7 cellular contexts compared by ENCODE assay signal in the genomic region with DNA sequence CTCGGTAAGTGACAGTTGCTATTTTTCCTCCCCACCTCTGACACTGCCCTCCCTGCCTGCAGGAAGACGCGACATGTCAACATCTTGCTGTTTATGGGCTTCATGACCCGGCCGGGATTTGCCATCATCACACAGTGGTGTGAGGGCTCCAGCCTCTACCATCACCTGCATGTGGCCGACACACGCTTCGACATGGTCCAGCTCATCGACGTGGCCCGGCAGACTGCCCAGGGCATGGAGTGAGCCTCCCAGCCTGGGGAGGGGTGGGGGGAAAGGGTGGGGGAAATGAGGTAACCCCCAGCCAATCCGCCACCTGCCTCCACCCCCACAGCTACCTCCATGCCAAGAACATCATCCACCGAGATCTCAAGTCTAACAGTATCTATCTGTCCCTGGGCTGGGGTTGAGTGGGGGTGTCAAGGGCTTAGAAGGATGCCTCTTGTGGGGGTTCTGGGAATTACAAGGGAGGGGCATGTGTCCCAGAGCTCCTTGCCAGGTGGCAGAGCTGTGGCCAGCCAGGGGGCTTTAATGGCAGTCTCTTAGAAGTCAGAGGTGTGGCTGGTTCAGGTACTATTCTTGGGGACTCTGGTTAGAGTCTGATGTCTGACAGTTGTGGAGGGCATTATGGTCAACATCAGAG. TPM values are rescaled to one million over a fixed set of nuclear protein-coding genes. Genes with fewer than 3 reads are reported as not detected.
DNase-seq lines count a peak whose midpoint lies in the region; ATAC-seq and TF ChIP-seq lines count a peak whose summit lies in the region.

No MANE protein-coding gene starts in this region.

- H3K27ac Mint-ChIP-seq in neural progenitor cell: no peak overlapping the region

- peaks cover 8% of the 10 kb centered on the region for H3K4me1 Mint-ChIP-seq in neural progenitor cell

- DNase-seq in body of pancreas (peak in 1 of 4 donors; percentile 40), neural progenitor cell (ENCODE audit: low spot score) (peak; percentile 50), NCI-H446 treated with DMSO at 0.1 percent for 48 hours (lab: John Stamatoyannopoulos, UW) (no peak), kidney tubule cell (ENCODE audit: low spot score) (no peak)

- H3K9ac ChIP-seq in Loucy (ENCODE audit: low read depth, low read length, poor library complexity, severe bottlenecking) (no peak overlapping the region), neural progenitor cell (no peak overlapping the region)

- intact Hi-C loops in body of pancreas (cut with DNase I): no loop called here

- ATAC-seq in body of pancreas (no peak), esophagus mucosa (no peak)

- TF ChIP-seq CTCF in DOHH2 (IDR thresholded peaks at IDR 0.05; ENCODE audit: low read depth, low read length, poor library complexity, severe bottlenecking) (peak; percentile 34), Loucy (conservative IDR thresholded peaks at IDR 0.05; ENCODE audit: low read length) (peak; percentile 57), body of pancreas (IDR thresholded peaks at IDR 0.05) (peak in 6 of 7 experiments; percentile 8 to 24 (median 18)), neural progenitor cell (IDR thresholded peaks at IDR 0.05) (peak; percentile 40)

- 90 to 100% methylated on average over 2 to 7 of the region's 13 CpGs for WGBS in body of pancreas, 2 donors

- peaks cover 38% of the 10 kb centered on the region for H3K36me3 Mint-ChIP-seq in neural progenitor cell

- no peak overlapping the region for H2AFZ ChIP-seq in Loucy (ENCODE audit: low read length)
- H2AFZ ChIP-seq in neural progenitor cell (replicated peaks): no peak overlapping the region

- H4K20me1 ChIP-seq in DOHH2 (ENCODE audit: control insufficient read depth, insufficient read depth, low read depth, low read length) (no peaks in the 10 kb centered on the region), Loucy (ENCODE audit: insufficient read depth, low read length, poor library complexity, severe bottlenecking) (no peaks in the 10 kb centered on the region), neural progenitor cell (ENCODE audit: low read depth) (no peaks in the 10 kb centered on the region)

- TF ChIP-seq POLR2A in body of pancreas (IDR thresholded peaks at IDR 0.05): no peak

- no peaks in the 10 kb centered on the region for H3F3A ChIP-seq in DOHH2 (ENCODE audit: control insufficient read depth, insufficient read depth)
- no peaks in the 10 kb centered on the region for H3F3A ChIP-seq in Loucy (ENCODE audit: low read depth)
- peaks cover 10% of the 10 kb centered on the region for H3F3A ChIP-seq in neural progenitor cell (ENCODE audit: low read depth)

- H3K27ac ChIP-seq in DOHH2 (ENCODE audit: low read depth, low read length): no peak overlapping the region
- no peak overlapping the region for H3K27ac ChIP-seq in body of pancreas
- no peak overlapping the region for H3K27ac ChIP-seq in neural progenitor cell

- no peaks in the 10 kb centered on the region for H3K27me3 ChIP-seq in DOHH2 (ENCODE audit: control insufficient read depth, low read length)
- no peaks in the 10 kb centered on the region for H3K27me3 ChIP-seq in Loucy (ENCODE audit: insufficient read depth, low read length, poor library complexity, severe bottlenecking)
- no peaks in the 10 kb centered on the region for H3K27me3 ChIP-seq in body of pancreas
- no peaks in the 10 kb centered on the region for H3K27me3 ChIP-seq in neural progenitor cell

- H3K9me3 Mint-ChIP-seq in neural progenitor cell: peaks cover 40% of the 10 kb centered on the region

- H3K9me3 ChIP-seq in DOHH2 (ENCODE audit: control insufficient read depth, insufficient read depth, low read length) (no peaks in the 10 kb centered on the region), Loucy (ENCODE audit: insufficient read depth, low read depth, low read length) (no peaks in the 10 kb centered on the region), body of pancreas (no peaks in the 10 kb centered on the region), neural progenitor cell (ENCODE audit: low read depth) (no peaks in the 10 kb centered on the region)

- no peak overlapping the region for H3K4me3 Mint-ChIP-seq in neural progenitor cell

- H3K4me3 ChIP-seq in DOHH2 (ENCODE audit: low read length) (no peak overlapping the region), Loucy (ENCODE audit: low read length, poor library complexity, severe bottlenecking) (no peak overlapping the region), body of pancreas (no peak overlapping the region), neural progenitor cell (no peak overlapping the region)

- H3K27me3 Mint-ChIP-seq in neural progenitor cell (ENCODE audit: insufficient read depth, low read depth): peaks cover 7% of the 10 kb centered on the region

- H3K36me3 ChIP-seq in DOHH2 (ENCODE audit: control insufficient read depth, low read length) (peaks cover 52% of the 10 kb centered on the region), Loucy (ENCODE audit: insufficient read depth, low read length) (peaks cover 13% of the 10 kb centered on the region; the same call in 1 of the 2 replicates), body of pancreas (replicated peaks in 1 of 2; ENCODE audit: insufficient read depth in 1 of 2, low read depth in 2 of 2) (peaks cover 0 to 8% of the 10 kb centered on the region in 2 donors), neural progenitor cell (no peaks in the 10 kb centered on the region)

- H3K9me2 ChIP-seq in DOHH2 (replicated peaks; ENCODE audit: control insufficient read depth, low read length): no peaks in the 10 kb centered on the region
- H3K9me2 ChIP-seq in Loucy (replicated peaks; ENCODE audit: low read depth, low read length): no peaks in the 10 kb centered on the region

- H3K79me2 ChIP-seq in DOHH2 (ENCODE audit: control insufficient read depth, low read length) (peaks cover 1% of the 10 kb centered on the region; the same call in 1 of the 2 replicates), Loucy (ENCODE audit: insufficient read depth, low read length) (peaks cover 6% of the 10 kb centered on the region; the same call in 1 of the 2 replicates), neural progenitor cell (ENCODE audit: low read depth) (no peaks in the 10 kb centered on the region)

- H3K4me1 ChIP-seq in DOHH2 (ENCODE audit: control insufficient read depth, low read length) (no peaks in the 10 kb centered on the region), Loucy (ENCODE audit: insufficient read depth, low read length, poor library complexity, severe bottlenecking) (peaks cover under 1% of the 10 kb centered on the region), body of pancreas (peaks cover 14% of the 10 kb centered on the region), neural progenitor cell (peaks cover 6% of the 10 kb centered on the region)

- H3K4me2 ChIP-seq in DOHH2 (ENCODE audit: low read length): no peak overlapping the region
- H3K4me2 ChIP-seq in Loucy (ENCODE audit: low read depth, low read length, poor library complexity, severe bottlenecking): no peak overlapping the region
- H3K4me2 ChIP-seq in neural progenitor cell: no peak overlapping the region

RNA-seq across cellular contexts. Expression of gene ARAF, which starts 7.8 kb away (rescaled TPM):
- total RNA-seq in body of pancreas (10 to 100 TPM; 43.3 to 48.5 TPM), neural progenitor cell (ENCODE audit: low replicate concordance) (17.4 and 31.3 TPM in 2 replicates), esophagus mucosa (33.8 TPM)

RNA-seq across cellular contexts. Expression of gene TIMP1, which starts 13.5 kb away (rescaled TPM):
- total RNA-seq in body of pancreas (10 to 100 TPM; 28.0 to 62.8 TPM), neural progenitor cell (ENCODE audit: low replicate concordance) (21.6 and 40.5 TPM in 2 replicates), esophagus mucosa (51.4 TPM)

RNA-seq across cellular contexts. Expression of gene SYN1, which starts 50.9 kb away (rescaled TPM):
- total RNA-seq in body of pancreas (1 to 10 TPM in 1 of 2 donors, under 1 TPM in 1; 0.26 to 4.0 TPM), neural progenitor cell (ENCODE audit: low replicate concordance) (0.53 TPM in 1 of 2 replicates, not detected in the other), esophagus mucosa (0.16 TPM)
